In the genomic region with DNA sequence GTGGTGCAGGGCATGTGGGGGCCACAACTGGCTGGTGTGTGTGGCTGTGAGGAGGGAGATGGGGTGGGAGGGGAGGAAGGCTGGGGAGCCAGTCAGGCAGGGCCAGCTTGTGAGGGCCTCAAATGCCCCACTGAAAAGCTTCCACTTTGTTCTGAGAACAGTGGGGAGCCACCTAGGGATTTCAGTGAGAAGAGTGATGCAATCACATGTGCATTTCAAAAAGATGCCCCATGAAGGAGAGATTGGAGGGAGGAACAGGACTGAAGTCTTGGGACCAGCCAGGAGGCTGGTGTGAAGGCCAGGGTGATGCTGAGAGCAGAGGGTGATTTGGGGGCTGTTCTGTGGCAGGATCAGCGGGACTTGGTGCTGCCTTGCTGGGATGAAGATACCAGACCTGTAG, we compare ENCODE assay signal across 28 cellular contexts. TPM values are rescaled to one million over a fixed set of nuclear protein-coding genes. Genes with fewer than 3 reads are reported as not detected.
"Had no signal": no experiment of that assay in that cellular context is flagged by ENCODE, and none has a peak within 500 bp of the region (broad histone marks: within the 10 kb centered on the region; RNA-seq: fewer than 3 reads in every experiment).

No MANE protein-coding gene starts in this region.

- H3K27ac ChIP-seq: esophagus squamous epithelium, gastrocnemius medialis, pancreas, thyroid gland had no signal

- H3K27me3 ChIP-seq: pancreas, thyroid gland had no signal

- ATAC-seq: activated CD4-positive, alpha-beta T cell treated with anti-CD3 and anti-CD28 coated beads for 36 hours; gastrocnemius medialis; left ventricle myocardium superior; pancreas had no signal

- H3K9me3 ChIP-seq: esophagus squamous epithelium, gastrocnemius medialis, pancreas, thyroid gland had no signal

- DNase-seq: activated B cell treated with CpG ODN at 0.5 μM for 24 hours; activated CD4-positive, alpha-beta memory T cell treated with anti-CD3 and anti-CD28 coated beads for 36 hours; activated CD4-positive, alpha-beta T cell treated with anti-CD3 and anti-CD28 coated beads for 36 hours; activated naive CD4-positive, alpha-beta T cell treated with Interleukin-2 at 50 U/mL for 16 hours; activated naive CD8-positive, alpha-beta T cell treated with anti-CD3 and anti-CD28 coated beads for 36 hours; activated T-cell treated with anti-CD3 and anti-CD28 coated beads, Interleukin-2, amount 50 U/mL, for 48 hours; central memory CD4-positive, alpha-beta T cell; esophagus squamous epithelium; gastrocnemius medialis; hypothalamus; left ventricle myocardium superior; midbrain; pancreas; right cardiac atrium; stimulated activated CD4-positive, alpha-beta T cell treated with anti-CD3 and anti-CD28 coated beads, Interleukin-12 subunit alpha, Interleukin-12 subunit beta, amount 100 ng/mL, for 4 hours; stimulated activated CD4-positive, alpha-beta T cell treated with anti-CD3 and anti-CD28 coated beads, Interleukin-4, amount 100 ng/mL, for 4 hours; substantia nigra; T1000; thyroid gland had no signal

- H3K36me3 ChIP-seq: esophagus squamous epithelium, gastrocnemius medialis, pancreas, thyroid gland had no signal

- H3K4me3 ChIP-seq: esophagus squamous epithelium, gastrocnemius medialis, pancreas, thyroid gland had no signal

- FAIRE-seq: astrocyte, colon, islet of Langerhans, pancreas had no signal

- H3K4me1 ChIP-seq: gastrocnemius medialis, pancreas, thyroid gland had no signal

RNA-seq across cellular contexts. Expression of gene OR13J1, which starts 1.2 kb away (rescaled TPM):
- total RNA-seq: activated B cell treated with CpG ODN at 0.5 μM for 24 hours; activated CD4-positive, alpha-beta memory T cell treated with anti-CD3 and anti-CD28 coated beads for 36 hours; activated CD4-positive, alpha-beta T cell treated with anti-CD3 and anti-CD28 coated beads for 36 hours; activated naive CD8-positive, alpha-beta T cell treated with anti-CD3 and anti-CD28 coated beads for 36 hours; astrocyte; dermis microvascular lymphatic vessel endothelial cell; esophagus squamous epithelium; gastrocnemius medialis; left ventricle myocardium superior; mammary epithelial cell; natural killer cell treated with Interleukin-12 subunit alpha and Interleukin-12 subunit beta and Interleukin-15 and Interleukin-18, amount 100 ng/mL, for 72 hours; pancreas; pulmonary artery endothelial cell; right cardiac atrium; skeletal muscle tissue; thyroid gland; urinary bladder had no signal
- polyA plus RNA-seq: mammary epithelial cell, pancreas, right cardiac atrium, urinary bladder had no signal

RNA-seq across cellular contexts. Expression of gene HRCT1, which starts 37.0 kb away (rescaled TPM):
- total RNA-seq: activated B cell treated with CpG ODN at 0.5 μM for 24 hours; activated CD4-positive, alpha-beta memory T cell treated with anti-CD3 and anti-CD28 coated beads for 36 hours; activated CD4-positive, alpha-beta T cell treated with anti-CD3 and anti-CD28 coated beads for 36 hours; activated naive CD8-positive, alpha-beta T cell treated with anti-CD3 and anti-CD28 coated beads for 36 hours; natural killer cell treated with Interleukin-12 subunit alpha and Interleukin-12 subunit beta and Interleukin-15 and Interleukin-18, amount 100 ng/mL, for 72 hours had no signal

RNA-seq across cellular contexts. Expression of gene SPAAR, which starts 40.3 kb away (rescaled TPM):
- total RNA-seq: activated B cell treated with CpG ODN at 0.5 μM for 24 hours; activated CD4-positive, alpha-beta memory T cell treated with anti-CD3 and anti-CD28 coated beads for 36 hours; activated CD4-positive, alpha-beta T cell treated with anti-CD3 and anti-CD28 coated beads for 36 hours; activated naive CD8-positive, alpha-beta T cell treated with anti-CD3 and anti-CD28 coated beads for 36 hours; natural killer cell treated with Interleukin-12 subunit alpha and Interleukin-12 subunit beta and Interleukin-15 and Interleukin-18, amount 100 ng/mL, for 72 hours; urinary bladder had no signal

RNA-seq across cellular contexts. Expression of gene FAM221B, which starts 40.4 kb away (rescaled TPM):
- total RNA-seq: activated B cell treated with CpG ODN at 0.5 μM for 24 hours; activated CD4-positive, alpha-beta memory T cell treated with anti-CD3 and anti-CD28 coated beads for 36 hours; activated CD4-positive, alpha-beta T cell treated with anti-CD3 and anti-CD28 coated beads for 36 hours; activated naive CD8-positive, alpha-beta T cell treated with anti-CD3 and anti-CD28 coated beads for 36 hours; astrocyte; dermis microvascular lymphatic vessel endothelial cell; esophagus squamous epithelium; gastrocnemius medialis; left ventricle myocardium superior; mammary epithelial cell; natural killer cell treated with Interleukin-12 subunit alpha and Interleukin-12 subunit beta and Interleukin-15 and Interleukin-18, amount 100 ng/mL, for 72 hours; pancreas; pulmonary artery endothelial cell; right cardiac atrium; skeletal muscle tissue; thyroid gland had no signal
- polyA plus RNA-seq: mammary epithelial cell, right cardiac atrium, urinary bladder had no signal
